8 cellular contexts compared by ENCODE assay signal in genomic region chr6:21588812-21589811, GRCh38. TPM values are rescaled to one million over a fixed set of nuclear protein-coding genes. Genes with fewer than 3 reads are reported as not detected.
DNase-seq lines count a peak whose midpoint lies in the region; ATAC-seq and TF ChIP-seq lines count a peak whose summit lies in the region.

No MANE protein-coding gene starts in this region.

- H3K27ac Mint-ChIP-seq in activated T-cell treated with anti-CD3 and anti-CD28 coated beads, Interleukin-2, amount 50 U/mL, for 24 hours, result peak overlapping the region; percentile 57
- H3K27ac Mint-ChIP-seq in stimulated activated naive B cell treated with anti-CD40 and anti-IgM and Interleukin-4, amounts not matched to agents 10 μg/mL and 1 μg/mL and 100 μg/mL, for 72 hours, result peak overlapping the region; percentile 95

- no peaks in the 10 kb centered on the region for H3K36me3 ChIP-seq in muscle layer of duodenum (ENCODE audit: control insufficient read depth in 1 of 2, insufficient read depth in 2 of 2, low read length in 2 of 2)

- peaks cover 8 to 12% of the 10 kb centered on the region in 2 donors for H3K4me1 ChIP-seq in muscle layer of duodenum (ENCODE audit: control insufficient read depth in 1 of 2, insufficient read depth in 2 of 2, low read length in 2 of 2)

- no peaks in the 10 kb centered on the region for H3K9me3 ChIP-seq in muscle layer of duodenum (ENCODE audit: control insufficient read depth in 1 of 2, low read length in 2 of 2)

- peaks cover 17% of the 10 kb centered on the region for H3K4me1 Mint-ChIP-seq in activated T-cell treated with anti-CD3 and anti-CD28 coated beads, Interleukin-2, amount 50 U/mL, for 24 hours (ENCODE audit: low read depth)
- peaks cover 10 to 20% of the 10 kb centered on the region in 2 donors for H3K4me1 Mint-ChIP-seq in stimulated activated naive B cell treated with anti-CD40 and anti-IgM and Interleukin-4, amounts not matched to agents 10 μg/mL and 1 μg/mL and 100 μg/mL, for 72 hours

- no peaks in the 10 kb centered on the region for H3K9me3 Mint-ChIP-seq in activated T-cell treated with anti-CD3 and anti-CD28 coated beads, Interleukin-2, amount 50 U/mL, for 24 hours
- H3K9me3 Mint-ChIP-seq in stimulated activated naive B cell treated with anti-CD40 and anti-IgM and Interleukin-4, amounts not matched to agents 10 μg/mL and 1 μg/mL and 100 μg/mL, for 72 hours, result no peaks in the 10 kb centered on the region

- no peaks in the 10 kb centered on the region for H3K36me3 Mint-ChIP-seq in activated T-cell treated with anti-CD3 and anti-CD28 coated beads, Interleukin-2, amount 50 U/mL, for 24 hours (ENCODE audit: low read depth)
- H3K36me3 Mint-ChIP-seq in stimulated activated naive B cell treated with anti-CD40 and anti-IgM and Interleukin-4, amounts not matched to agents 10 μg/mL and 1 μg/mL and 100 μg/mL, for 72 hours, result no peaks in the 10 kb centered on the region

- peak; percentile 83 for TF ChIP-seq RAD21 in Ishikawa (IDR thresholded peaks at IDR 0.05; ENCODE audit: low read depth)

- no peak for TF ChIP-seq EP300 in Ishikawa (IDR thresholded peaks at IDR 0.05; ENCODE audit: borderline replicate concordance)

- peak; percentile 91 for DNase-seq in DMS79 (lab: John Stamatoyannopoulos, UW)
- peak; percentile 91 for DNase-seq in OCI-M1 (lab: John Stamatoyannopoulos, UW)
- peak; percentile 90 for DNase-seq in activated T-cell treated with anti-CD3 and anti-CD28 coated beads, Interleukin-2, amount 50 U/mL, for 24 hours
- DNase-seq in stimulated activated naive B cell treated with anti-CD40 and anti-IgM and Interleukin-4, amounts not matched to agents 10 μg/mL and 1 μg/mL and 100 μg/mL, for 72 hours, result peak; percentile 76

- H3K4me3 ChIP-seq in muscle layer of duodenum (ENCODE audit: low read depth in 1 of 2, low read length in 2 of 2), result peak overlapping the region; percentile 90 to 99

- peak overlapping the region; percentile 83 for H3K4me3 Mint-ChIP-seq in activated T-cell treated with anti-CD3 and anti-CD28 coated beads, Interleukin-2, amount 50 U/mL, for 24 hours
- peak overlapping the region; percentile 86 to 92 for H3K4me3 Mint-ChIP-seq in stimulated activated naive B cell treated with anti-CD40 and anti-IgM and Interleukin-4, amounts not matched to agents 10 μg/mL and 1 μg/mL and 100 μg/mL, for 72 hours

- H3K27me3 ChIP-seq in muscle layer of duodenum (ENCODE audit: low read depth, low read length), result no peaks in the 10 kb centered on the region

- peaks cover 57% of the 10 kb centered on the region for H3K27me3 Mint-ChIP-seq in activated T-cell treated with anti-CD3 and anti-CD28 coated beads, Interleukin-2, amount 50 U/mL, for 24 hours
- H3K27me3 Mint-ChIP-seq in stimulated activated naive B cell treated with anti-CD40 and anti-IgM and Interleukin-4, amounts not matched to agents 10 μg/mL and 1 μg/mL and 100 μg/mL, for 72 hours, result peaks cover 4 to 10% of the 10 kb centered on the region in 2 donors

- peak overlapping the region; percentile 93 for H3K27ac ChIP-seq in muscle layer of duodenum (ENCODE audit: low read length)

- ATAC-seq in GM21529 (IDR thresholded peaks at IDR 0.05; ENCODE audit: unreplicated experiment) (peak; percentile 28), esophagus mucosa (peak; percentile 74)
- ATAC-seq in stimulated activated naive B cell treated with anti-CD40 and anti-IgM and Interleukin-4, amounts not matched to agents 10 μg/mL and 1 μg/mL and 100 μg/mL, for 72 hours (replicated peaks), result peak; percentile 57 to 58

TF ChIP-seq in Ishikawa, 13 proteins besides CTCF, POLR2A, EP300 and RAD21:
- TF ChIP-seq MAX (IDR thresholded peaks at IDR 0.05) (peak; percentile 30; the same call in 1 of the 2 replicates), TAF1 (IDR thresholded peaks at IDR 0.05; ENCODE audit: low read depth) (peak; percentile 37), CEBPB (IDR thresholded peaks at IDR 0.05) (no peak)

RNA-seq across cellular contexts. Expression of gene SOX4, which starts 4.4 kb away (rescaled TPM):
- 10.5 TPM for total RNA-seq in esophagus mucosa

Comparison
In these comparisons a context has a peak if more than half of its experiments do, and no peak if none do; other contexts are left out.
1. Peak in every context shown above with its lines: DNase-seq, ATAC-seq, H3K4me3 ChIP-seq and H3K27ac ChIP-seq.